ENCODE assay signal across 8 cellular contexts in the genomic region with DNA sequence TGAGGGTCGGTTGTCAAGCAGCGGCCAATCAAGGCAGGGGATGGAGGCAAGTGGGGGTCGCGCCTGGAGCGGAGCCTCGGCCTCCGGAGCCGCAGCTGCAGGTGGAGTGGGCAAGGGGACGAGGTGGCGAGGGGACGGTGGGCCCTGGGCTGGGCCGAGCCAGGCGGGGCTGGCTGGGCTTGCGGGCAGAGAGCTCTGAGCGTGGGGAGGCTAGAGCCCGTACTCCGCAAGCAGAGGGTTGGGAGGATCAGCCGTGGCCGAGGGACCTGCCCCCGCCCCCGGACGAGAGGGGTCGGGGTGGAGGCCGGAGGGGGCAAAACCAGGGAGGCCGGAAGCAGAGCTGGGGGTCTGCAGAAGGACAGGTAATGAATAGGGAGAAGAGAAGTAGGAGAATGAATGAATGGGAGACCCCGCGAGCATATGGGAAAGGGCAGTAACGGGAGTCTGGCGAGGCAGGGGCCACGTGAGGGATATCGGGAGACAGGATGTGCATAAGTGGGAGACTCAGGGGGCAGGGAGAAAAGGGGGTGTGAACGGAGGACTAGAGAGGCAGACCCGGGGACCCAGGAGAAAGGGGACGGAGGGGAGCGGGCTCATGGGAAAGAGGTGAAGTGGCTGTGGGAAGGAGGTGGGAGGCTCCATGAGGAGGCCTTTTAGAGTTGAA. TPM values are rescaled to one million over a fixed set of nuclear protein-coding genes. Genes with fewer than 3 reads are reported as not detected.
DNase-seq lines count a peak whose midpoint lies in the region; ATAC-seq and TF ChIP-seq lines count a peak whose summit lies in the region.

A gene with protein sequence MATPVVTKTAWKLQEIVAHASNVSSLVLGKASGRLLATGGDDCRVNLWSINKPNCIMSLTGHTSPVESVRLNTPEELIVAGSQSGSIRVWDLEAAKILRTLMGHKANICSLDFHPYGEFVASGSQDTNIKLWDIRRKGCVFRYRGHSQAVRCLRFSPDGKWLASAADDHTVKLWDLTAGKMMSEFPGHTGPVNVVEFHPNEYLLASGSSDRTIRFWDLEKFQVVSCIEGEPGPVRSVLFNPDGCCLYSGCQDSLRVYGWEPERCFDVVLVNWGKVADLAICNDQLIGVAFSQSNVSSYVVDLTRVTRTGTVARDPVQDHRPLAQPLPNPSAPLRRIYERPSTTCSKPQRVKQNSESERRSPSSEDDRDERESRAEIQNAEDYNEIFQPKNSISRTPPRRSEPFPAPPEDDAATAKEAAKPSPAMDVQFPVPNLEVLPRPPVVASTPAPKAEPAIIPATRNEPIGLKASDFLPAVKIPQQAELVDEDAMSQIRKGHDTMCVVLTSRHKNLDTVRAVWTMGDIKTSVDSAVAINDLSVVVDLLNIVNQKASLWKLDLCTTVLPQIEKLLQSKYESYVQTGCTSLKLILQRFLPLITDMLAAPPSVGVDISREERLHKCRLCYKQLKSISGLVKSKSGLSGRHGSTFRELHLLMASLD (plus strand): TSS at position 16 of the 664 bp plus-strand sequence. CDS start 1,474 bp downstream, outside the sequence.

- H3K27ac Mint-ChIP-seq in activated CD4-positive, alpha-beta T cell treated with anti-CD3 and anti-CD28 coated beads for 36 hours, result peak within 1 kb of the TSS; percentile 96

- H3K27ac ChIP-seq in coronary artery (peak within 1 kb of the TSS; percentile 80 to 95), mesodermal cell (ENCODE audit: low read depth, low read length, severe bottlenecking) (peak within 1 kb of the TSS; percentile 93), aorta (ENCODE audit: low read depth in 1 of 2, low read length in 2 of 2) (peak within 1 kb of the TSS in 1 of 2 donors; percentile 90)

- peaks cover 16% of the 10 kb centered on the region for H3K36me3 Mint-ChIP-seq in activated CD4-positive, alpha-beta T cell treated with anti-CD3 and anti-CD28 coated beads for 36 hours (ENCODE audit: low read depth)

- CTCF ChIA-PET in activated CD4-positive, alpha-beta T cell treated with anti-CD3 and anti-CD28 coated beads for 36 hours (lab: Charles Lee), result interaction anchor here (0.6 to 3.2 kb wide), 14 partner anchors 9 to 653 kb away, joined by 3 to 16 read pairs (median 3); no protein-coding TSS in a partner anchor

- H3K9me3 Mint-ChIP-seq in activated CD4-positive, alpha-beta T cell treated with anti-CD3 and anti-CD28 coated beads for 36 hours (ENCODE audit: low read depth), result peaks cover 10% of the 10 kb centered on the region

- H3K4me3 ChIP-seq in coronary artery (peak within 1 kb of the TSS; percentile 97), mesodermal cell (ENCODE audit: extremely low read depth, insufficient read depth, low read length, poor library complexity, severe bottlenecking) (peak within 1 kb of the TSS; percentile 81), aorta (ENCODE audit: low read length in 2 of 2) (peak within 1 kb of the TSS; percentile 75 to 93)

- 2 to 3% methylated on average over 35 of the region's 35 CpGs for WGBS in mesodermal cell (ENCODE audit: insufficient coverage in 2 of 2), 2 experiments
- 1% methylated on average over 35 of the region's 35 CpGs for WGBS in aorta, 2 donors

- peaks cover 10% of the 10 kb centered on the region for H3K4me1 ChIP-seq in mesodermal cell (ENCODE audit: control insufficient read depth, insufficient read depth, low read length, poor library complexity, severe bottlenecking)
- H3K4me1 ChIP-seq in aorta (ENCODE audit: control insufficient read depth in 1 of 2, insufficient read depth in 2 of 2, low read length in 2 of 2), result peaks cover 0 to 3% of the 10 kb centered on the region in 2 donors

- peaks cover 22% of the 10 kb centered on the region for H3K4me1 Mint-ChIP-seq in activated CD4-positive, alpha-beta T cell treated with anti-CD3 and anti-CD28 coated beads for 36 hours

- peak within 1 kb of the TSS; percentile 92 for H3K4me3 Mint-ChIP-seq in activated CD4-positive, alpha-beta T cell treated with anti-CD3 and anti-CD28 coated beads for 36 hours

- intact Hi-C loops in activated CD4-positive, alpha-beta T cell treated with anti-CD3 and anti-CD28 coated beads for 36 hours (cut with DNase I, micrococcal nuclease), result loop anchor here (1.0 to 10.0 kb wide), 19 partner anchors 21 to 1311 kb away; partner anchors contain the start of genes CIAPIN1 (in 2 of the 2), COQ9 (in 2 of the 2), PSME3IP1 (in 2 of the 2) and RSPRY1 (in 2 of the 2)
- intact Hi-C loops in aorta (cut with DNase I), result loop anchor here in 1 of 2 donors (2.0 to 5.0 kb wide), 2 partner anchors 21 to 66 kb away; partner anchors contain the start of gene KIFC3

- peaks cover 6% of the 10 kb centered on the region for H3K9me3 ChIP-seq in mesodermal cell (ENCODE audit: control insufficient read depth, low read length)
- H3K9me3 ChIP-seq in aorta (ENCODE audit: control insufficient read depth, low read length), result no peaks in the 10 kb centered on the region

- POLR2A ChIA-PET in activated CD4-positive, alpha-beta T cell treated with anti-CD3 and anti-CD28 coated beads for 36 hours (lab: Charles Lee), result interaction anchor here (0.6 to 1.1 kb wide), 4 partner anchors 59 to 261 kb away, joined by 3 to 5 read pairs (median 4); no protein-coding TSS in a partner anchor

- no peaks in the 10 kb centered on the region for H3K27me3 Mint-ChIP-seq in activated CD4-positive, alpha-beta T cell treated with anti-CD3 and anti-CD28 coated beads for 36 hours

- H3K27me3 ChIP-seq in aorta (ENCODE audit: control insufficient read depth in 1 of 2, insufficient read depth in 2 of 2, low read length in 1 of 2), result no peaks in the 10 kb centered on the region

- TF ChIP-seq CTCF in coronary artery (IDR thresholded peaks at IDR 0.05), result no peak

- H3K36me3 ChIP-seq in mesodermal cell (ENCODE audit: control insufficient read depth, insufficient read depth, low read length) (peaks cover 15% of the 10 kb centered on the region), aorta (ENCODE audit: control insufficient read depth in 1 of 2, insufficient read depth in 2 of 2, low read length in 1 of 2) (no peaks in the 10 kb centered on the region)

- DNase-seq in activated CD4-positive, alpha-beta T cell treated with anti-CD3 and anti-CD28 coated beads for 36 hours, result peak; percentile 27
- no peak for DNase-seq in activated CD4-positive, alpha-beta T cell treated with anti-CD3 and anti-CD28 coated beads for 1 hour
- peak; percentile 35 for DNase-seq in NCI-H69 (lab: John Stamatoyannopoulos, UW)
- DNase-seq in coronary artery (ENCODE audit: low spot score), result no peak
- no peak for DNase-seq in aorta

- peak; percentile 20 for ATAC-seq in activated CD4-positive, alpha-beta T cell treated with anti-CD3 and anti-CD28 coated beads for 36 hours
- ATAC-seq in aorta (ENCODE audit: low FRiP score) (no peak), HG02571 (IDR thresholded peaks at IDR 0.05; ENCODE audit: unreplicated experiment) (no peak), HG03196 (IDR thresholded peaks at IDR 0.05; ENCODE audit: unreplicated experiment) (no peak)

RNA-seq across cellular contexts. Expression of the gene that starts here (rescaled TPM):
- 10 to 100 TPM; 28.1 to 29.3 TPM for total RNA-seq in activated CD4-positive, alpha-beta T cell treated with anti-CD3 and anti-CD28 coated beads for 36 hours
- 25.0 TPM for polyA plus RNA-seq in mesodermal cell (2013, experiment 1 of 2)
- 17.6 TPM for polyA plus RNA-seq in mesodermal cell (2013, experiment 2 of 2)
- total RNA-seq in aorta, result 10 to 100 TPM in 1 of 2 donors, 1 to 10 TPM in 1; 9.9 to 16.2 TPM
- 10 to 100 TPM in 1 of 2 donors, 1 to 10 TPM in 1; 7.0 to 15.7 TPM for polyA plus RNA-seq in aorta

Comparison
In these comparisons a context has a peak if more than half of its experiments do, and no peak if none do; other contexts are left out.
1. DNase-seq: peak in activated CD4-positive, alpha-beta T cell treated with anti-CD3 and anti-CD28 coated beads for 36 hours (single experiment) and NCI-H69 (single experiment); none in activated CD4-positive, alpha-beta T cell treated with anti-CD3 and anti-CD28 coated beads for 1 hour (single experiment), coronary artery (single experiment) and aorta (0 of 2).
2. Peak in every context shown above with its lines, with median percentiles within 50 percentile points of each other: H3K4me3 ChIP-seq.